1 cellular context compared by ENCODE assay signal in the genomic region with DNA sequence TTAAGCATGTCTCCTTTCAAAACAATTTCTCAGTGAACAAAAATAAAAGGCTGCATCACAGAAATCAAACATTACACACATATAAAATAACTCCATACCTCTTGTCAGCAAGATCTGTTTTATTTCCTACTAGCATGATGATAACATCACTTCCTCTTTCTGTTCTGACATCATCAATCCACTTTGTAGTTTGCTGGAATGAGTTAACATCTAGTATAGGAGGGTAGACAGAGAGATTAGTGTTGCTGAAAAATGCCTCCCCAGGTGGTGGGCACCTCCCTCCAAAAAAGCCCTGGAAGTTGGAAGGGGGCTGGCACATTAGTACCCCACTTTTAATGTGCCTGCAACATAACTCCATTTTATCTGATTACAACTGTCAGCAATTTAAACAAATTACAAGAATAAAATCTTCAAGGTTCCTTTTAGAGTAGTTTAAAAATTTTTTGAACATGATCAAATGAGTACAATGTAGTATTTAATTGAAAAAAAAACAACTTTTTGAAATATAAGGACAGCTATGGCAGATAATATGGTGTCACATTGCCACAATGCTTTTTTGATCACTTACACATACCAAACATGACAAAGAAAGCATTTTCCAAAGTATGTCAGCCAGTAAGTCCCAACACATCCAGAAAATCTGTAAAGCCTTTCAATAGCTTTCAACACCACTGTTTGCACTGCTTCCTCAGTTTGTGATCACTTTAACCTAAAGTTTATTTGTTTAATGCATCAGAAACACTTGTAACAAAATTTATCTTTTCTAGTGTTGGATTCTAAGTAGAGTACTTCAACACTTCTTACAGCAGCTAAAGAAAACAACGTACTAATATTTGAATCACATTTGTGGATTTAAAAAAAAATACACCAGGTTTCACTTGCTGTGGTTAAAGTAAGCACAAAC.
TF ChIP-seq lines count a peak whose summit lies in the region.

No MANE protein-coding gene starts in this region.

TF ChIP-seq in K562, 482 proteins besides CTCF, POLR2A, EP300 and RAD21 (continued from another document):
- TF ChIP-seq ZNF695 (CRISPR knock-in tag; IDR thresholded peaks at IDR 0.05) (no peak), ATF7 (IDR thresholded peaks at IDR 0.05) (peak; percentile 55; the same call in 1 of the 2 replicates), CSDE1 (IDR thresholded peaks at IDR 0.05) (no peak), GABPA (tag; conservative IDR thresholded peaks at IDR 0.05; ENCODE audit: low read depth) (peak; percentile 44; the same call in 1 of the 2 replicates), CREM (IDR thresholded peaks at IDR 0.05; ENCODE audit: low read depth) (peak; percentile 72), ARID1B (IDR thresholded peaks at IDR 0.05) (peak; percentile 37; the same call in 1 of the 2 replicates), SMARCE1 (IDR thresholded peaks at IDR 0.05) (peak; percentile 71; the same call in 1 of the 2 replicates), ZZZ3 (IDR thresholded peaks at IDR 0.05) (no peak), SMARCA4 (IDR thresholded peaks at IDR 0.05) (peak; percentile 38; the same call in 1 of the 2 replicates), E2F3 (CRISPR knock-in tag; IDR thresholded peaks at IDR 0.05) (no peak), JUND (IDR thresholded peaks at IDR 0.05; ENCODE audit: borderline replicate concordance, low read depth, low read length) (peak; percentile 71), JUND (tag; IDR thresholded peaks at IDR 0.05; ENCODE audit: borderline replicate concordance, low read depth, low read length) (peak; percentile 72; the same call in 1 of the 3 replicates)
- TF ChIP-seq, protein P1, sequence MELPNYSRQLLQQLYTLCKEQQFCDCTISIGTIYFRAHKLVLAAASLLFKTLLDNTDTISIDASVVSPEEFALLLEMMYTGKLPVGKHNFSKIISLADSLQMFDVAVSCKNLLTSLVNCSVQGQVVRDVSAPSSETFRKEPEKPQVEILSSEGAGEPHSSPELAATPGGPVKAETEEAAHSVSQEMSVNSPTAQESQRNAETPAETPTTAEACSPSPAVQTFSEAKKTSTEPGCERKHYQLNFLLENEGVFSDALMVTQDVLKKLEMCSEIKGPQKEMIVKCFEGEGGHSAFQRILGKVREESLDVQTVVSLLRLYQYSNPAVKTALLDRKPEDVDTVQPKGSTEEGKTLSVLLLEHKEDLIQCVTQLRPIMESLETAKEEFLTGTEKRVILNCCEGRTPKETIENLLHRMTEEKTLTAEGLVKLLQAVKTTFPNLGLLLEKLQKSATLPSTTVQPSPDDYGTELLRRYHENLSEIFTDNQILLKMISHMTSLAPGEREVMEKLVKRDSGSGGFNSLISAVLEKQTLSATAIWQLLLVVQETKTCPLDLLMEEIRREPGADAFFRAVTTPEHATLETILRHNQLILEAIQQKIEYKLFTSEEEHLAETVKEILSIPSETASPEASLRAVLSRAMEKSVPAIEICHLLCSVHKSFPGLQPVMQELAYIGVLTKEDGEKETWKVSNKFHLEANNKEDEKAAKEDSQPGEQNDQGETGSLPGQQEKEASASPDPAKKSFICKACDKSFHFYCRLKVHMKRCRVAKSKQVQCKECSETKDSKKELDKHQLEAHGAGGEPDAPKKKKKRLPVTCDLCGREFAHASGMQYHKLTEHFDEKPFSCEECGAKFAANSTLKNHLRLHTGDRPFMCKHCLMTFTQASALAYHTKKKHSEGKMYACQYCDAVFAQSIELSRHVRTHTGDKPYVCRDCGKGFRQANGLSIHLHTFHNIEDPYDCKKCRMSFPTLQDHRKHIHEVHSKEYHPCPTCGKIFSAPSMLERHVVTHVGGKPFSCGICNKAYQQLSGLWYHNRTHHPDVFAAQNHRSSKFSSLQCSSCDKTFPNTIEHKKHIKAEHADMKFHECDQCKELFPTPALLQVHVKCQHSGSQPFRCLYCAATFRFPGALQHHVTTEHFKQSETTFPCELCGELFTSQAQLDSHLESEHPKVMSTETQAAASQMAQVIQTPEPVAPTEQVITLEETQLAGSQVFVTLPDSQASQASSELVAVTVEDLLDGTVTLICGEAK (IDR thresholded peaks at IDR 0.05), result no peak
- TF ChIP-seq, protein P1 (CRISPR knock-in tag; IDR thresholded peaks at IDR 0.05), result no peak
- TF ChIP-seq, protein P2, sequence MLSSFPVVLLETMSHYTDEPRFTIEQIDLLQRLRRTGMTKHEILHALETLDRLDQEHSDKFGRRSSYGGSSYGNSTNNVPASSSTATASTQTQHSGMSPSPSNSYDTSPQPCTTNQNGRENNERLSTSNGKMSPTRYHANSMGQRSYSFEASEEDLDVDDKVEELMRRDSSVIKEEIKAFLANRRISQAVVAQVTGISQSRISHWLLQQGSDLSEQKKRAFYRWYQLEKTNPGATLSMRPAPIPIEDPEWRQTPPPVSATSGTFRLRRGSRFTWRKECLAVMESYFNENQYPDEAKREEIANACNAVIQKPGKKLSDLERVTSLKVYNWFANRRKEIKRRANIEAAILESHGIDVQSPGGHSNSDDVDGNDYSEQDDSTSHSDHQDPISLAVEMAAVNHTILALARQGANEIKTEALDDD (IDR thresholded peaks at IDR 0.05), result peak; percentile 59; the same call in 1 of the 2 replicates
- TF ChIP-seq, protein P3, sequence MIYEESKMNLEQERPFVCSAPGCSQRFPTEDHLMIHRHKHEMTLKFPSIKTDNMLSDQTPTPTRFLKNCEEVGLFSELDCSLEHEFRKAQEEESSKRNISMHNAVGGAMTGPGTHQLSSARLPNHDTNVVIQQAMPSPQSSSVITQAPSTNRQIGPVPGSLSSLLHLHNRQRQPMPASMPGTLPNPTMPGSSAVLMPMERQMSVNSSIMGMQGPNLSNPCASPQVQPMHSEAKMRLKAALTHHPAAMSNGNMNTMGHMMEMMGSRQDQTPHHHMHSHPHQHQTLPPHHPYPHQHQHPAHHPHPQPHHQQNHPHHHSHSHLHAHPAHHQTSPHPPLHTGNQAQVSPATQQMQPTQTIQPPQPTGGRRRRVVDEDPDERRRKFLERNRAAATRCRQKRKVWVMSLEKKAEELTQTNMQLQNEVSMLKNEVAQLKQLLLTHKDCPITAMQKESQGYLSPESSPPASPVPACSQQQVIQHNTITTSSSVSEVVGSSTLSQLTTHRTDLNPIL (CRISPR knock-in tag; IDR thresholded peaks at IDR 0.05), result no peak
- TF ChIP-seq, protein P4, sequence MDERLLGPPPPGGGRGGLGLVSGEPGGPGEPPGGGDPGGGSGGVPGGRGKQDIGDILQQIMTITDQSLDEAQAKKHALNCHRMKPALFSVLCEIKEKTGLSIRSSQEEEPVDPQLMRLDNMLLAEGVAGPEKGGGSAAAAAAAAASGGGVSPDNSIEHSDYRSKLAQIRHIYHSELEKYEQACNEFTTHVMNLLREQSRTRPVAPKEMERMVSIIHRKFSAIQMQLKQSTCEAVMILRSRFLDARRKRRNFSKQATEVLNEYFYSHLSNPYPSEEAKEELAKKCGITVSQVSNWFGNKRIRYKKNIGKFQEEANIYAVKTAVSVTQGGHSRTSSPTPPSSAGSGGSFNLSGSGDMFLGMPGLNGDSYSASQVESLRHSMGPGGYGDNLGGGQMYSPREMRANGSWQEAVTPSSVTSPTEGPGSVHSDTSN (CRISPR knock-in tag; IDR thresholded peaks at IDR 0.05; ENCODE audit: low read depth), result no peak
- TF ChIP-seq, protein P4 (tag; conservative IDR thresholded peaks at IDR 0.05; ENCODE audit: low read depth), result peak; percentile 30
- TF ChIP-seq, protein P5, sequence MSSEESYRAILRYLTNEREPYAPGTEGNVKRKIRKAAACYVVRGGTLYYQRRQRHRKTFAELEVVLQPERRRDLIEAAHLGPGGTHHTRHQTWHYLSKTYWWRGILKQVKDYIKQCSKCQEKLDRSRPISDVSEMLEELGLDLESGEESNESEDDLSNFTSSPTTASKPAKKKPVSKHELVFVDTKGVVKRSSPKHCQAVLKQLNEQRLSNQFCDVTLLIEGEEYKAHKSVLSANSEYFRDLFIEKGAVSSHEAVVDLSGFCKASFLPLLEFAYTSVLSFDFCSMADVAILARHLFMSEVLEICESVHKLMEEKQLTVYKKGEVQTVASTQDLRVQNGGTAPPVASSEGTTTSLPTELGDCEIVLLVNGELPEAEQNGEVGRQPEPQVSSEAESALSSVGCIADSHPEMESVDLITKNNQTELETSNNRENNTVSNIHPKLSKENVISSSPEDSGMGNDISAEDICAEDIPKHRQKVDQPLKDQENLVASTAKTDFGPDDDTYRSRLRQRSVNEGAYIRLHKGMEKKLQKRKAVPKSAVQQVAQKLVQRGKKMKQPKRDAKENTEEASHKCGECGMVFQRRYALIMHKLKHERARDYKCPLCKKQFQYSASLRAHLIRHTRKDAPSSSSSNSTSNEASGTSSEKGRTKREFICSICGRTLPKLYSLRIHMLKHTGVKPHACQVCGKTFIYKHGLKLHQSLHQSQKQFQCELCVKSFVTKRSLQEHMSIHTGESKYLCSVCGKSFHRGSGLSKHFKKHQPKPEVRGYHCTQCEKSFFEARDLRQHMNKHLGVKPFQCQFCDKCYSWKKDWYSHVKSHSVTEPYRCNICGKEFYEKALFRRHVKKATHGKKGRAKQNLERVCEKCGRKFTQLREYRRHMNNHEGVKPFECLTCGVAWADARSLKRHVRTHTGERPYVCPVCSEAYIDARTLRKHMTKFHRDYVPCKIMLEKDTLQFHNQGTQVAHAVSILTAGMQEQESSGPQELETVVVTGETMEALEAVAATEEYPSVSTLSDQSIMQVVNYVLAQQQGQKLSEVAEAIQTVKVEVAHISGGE (CRISPR knock-in tag; IDR thresholded peaks at IDR 0.05), result peak in 1 of 3 experiments; percentile 70; a peak in 2 of 6 replicates
- TF ChIP-seq, protein P6, sequence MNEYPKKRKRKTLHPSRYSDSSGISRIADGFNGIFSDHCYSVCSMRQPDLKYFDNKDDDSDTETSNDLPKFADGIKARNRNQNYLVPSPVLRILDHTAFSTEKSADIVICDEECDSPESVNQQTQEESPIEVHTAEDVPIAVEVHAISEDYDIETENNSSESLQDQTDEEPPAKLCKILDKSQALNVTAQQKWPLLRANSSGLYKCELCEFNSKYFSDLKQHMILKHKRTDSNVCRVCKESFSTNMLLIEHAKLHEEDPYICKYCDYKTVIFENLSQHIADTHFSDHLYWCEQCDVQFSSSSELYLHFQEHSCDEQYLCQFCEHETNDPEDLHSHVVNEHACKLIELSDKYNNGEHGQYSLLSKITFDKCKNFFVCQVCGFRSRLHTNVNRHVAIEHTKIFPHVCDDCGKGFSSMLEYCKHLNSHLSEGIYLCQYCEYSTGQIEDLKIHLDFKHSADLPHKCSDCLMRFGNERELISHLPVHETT (CRISPR knock-in tag; conservative IDR thresholded peaks at IDR 0.05 in 1 of 2, IDR thresholded peaks at IDR 0.05 in 1 of 2), result 0 out of 4 replicates have a peak, but pooled peaks of 1 of the 2 experiments have one; percentile 43
- TF ChIP-seq, protein P7, sequence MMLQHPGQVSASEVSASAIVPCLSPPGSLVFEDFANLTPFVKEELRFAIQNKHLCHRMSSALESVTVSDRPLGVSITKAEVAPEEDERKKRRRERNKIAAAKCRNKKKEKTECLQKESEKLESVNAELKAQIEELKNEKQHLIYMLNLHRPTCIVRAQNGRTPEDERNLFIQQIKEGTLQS (IDR thresholded peaks at IDR 0.05), result peak; percentile 78
- TF ChIP-seq, protein P7 (CRISPR knock-in tag; conservative IDR thresholded peaks at IDR 0.05), result no peak
